Comparison of ENCODE assay signal across 22 cellular contexts in the genomic region with DNA sequence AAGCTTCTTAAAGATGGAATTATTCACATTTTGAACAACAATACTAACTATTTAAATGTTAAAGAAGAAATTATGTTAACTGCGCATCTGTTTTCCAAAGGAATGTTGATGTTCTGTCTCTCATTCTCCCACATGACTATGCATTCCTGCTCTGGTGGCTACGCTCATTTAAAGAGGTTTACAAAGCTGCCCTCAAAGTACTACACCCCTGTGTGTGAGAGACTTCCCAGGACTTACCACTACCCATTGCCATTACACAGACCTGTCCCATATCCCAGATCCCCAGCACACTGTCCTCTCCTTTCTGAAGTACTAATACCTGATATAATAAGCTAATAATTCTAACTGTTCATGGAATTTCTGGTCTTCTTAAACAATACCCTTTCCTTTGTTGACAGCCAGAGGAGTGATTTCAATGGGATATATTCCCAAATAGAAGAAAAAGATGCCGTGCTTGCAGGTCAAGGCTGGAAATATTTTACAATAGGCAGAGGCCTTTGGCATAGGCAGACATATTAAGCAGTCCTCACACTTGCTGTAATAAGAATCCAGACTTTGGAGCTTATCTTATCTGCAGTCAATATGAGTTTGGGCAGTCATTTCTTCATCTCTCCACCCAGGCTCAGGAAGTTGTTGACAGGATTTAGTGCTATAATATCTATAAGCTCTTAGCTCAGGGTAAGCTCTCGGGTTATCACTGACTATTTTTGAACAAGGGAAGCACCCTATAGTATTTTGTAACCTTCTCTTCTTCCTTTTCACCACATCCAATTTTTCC. TPM values are rescaled to one million over a fixed set of nuclear protein-coding genes. Genes with fewer than 3 reads are reported as not detected.
DNase-seq lines count a peak whose midpoint lies in the region; TF ChIP-seq lines count a peak whose summit lies in the region.
"Had no signal": no experiment of that assay in that cellular context is flagged by ENCODE, and none has a peak within 500 bp of the region (broad histone marks: within the 10 kb centered on the region; RNA-seq: fewer than 3 reads in every experiment).

No MANE protein-coding gene starts in this region.

- peaks cover 5% of the 10 kb centered on the region for H3K4me1 Mint-ChIP-seq in nephron progenitor cell
- H3K4me1 Mint-ChIP-seq: CD14-positive monocyte had no signal

- no peak overlapping the region for H3K27ac Mint-ChIP-seq in nephron progenitor cell
- H3K27ac Mint-ChIP-seq: CD14-positive monocyte had no signal

- no peaks in the 10 kb centered on the region for H3K9me3 Mint-ChIP-seq in nephron progenitor cell
- H3K9me3 Mint-ChIP-seq: H9 had no signal

- TF ChIP-seq CTCF in cardiac muscle cell (IDR thresholded peaks at IDR 0.05; ENCODE audit: low read depth, low read length): no peak
- no peak for TF ChIP-seq CTCF in left ventricle myocardium inferior (IDR thresholded peaks at IDR 0.05; ENCODE audit: borderline replicate concordance)
- no peak for TF ChIP-seq CTCF in fibroblast of the aortic adventitia (IDR thresholded peaks at IDR 0.05; ENCODE audit: insufficient read depth, low read length)
- TF ChIP-seq CTCF in nephron progenitor cell (IDR thresholded peaks at IDR 0.05): no peak

- no peaks in the 10 kb centered on the region for H3K27me3 ChIP-seq in cardiac muscle cell
- peaks cover 21% of the 10 kb centered on the region for H3K27me3 ChIP-seq in left ventricle myocardium inferior (ENCODE audit: low read depth)

- H3K4me3 ChIP-seq in cardiac muscle cell (no peak overlapping the region), left ventricle myocardium inferior (no peak overlapping the region), fibroblast of the aortic adventitia (ENCODE audit: low read depth, low read length) (no peak overlapping the region)

- H3K4me1 ChIP-seq in cardiac muscle cell (ENCODE audit: low read depth) (peaks cover 35% of the 10 kb centered on the region), left ventricle myocardium inferior (no peaks in the 10 kb centered on the region)

- H3K27ac ChIP-seq in cardiac muscle cell (peak overlapping the region; percentile 68), left ventricle myocardium inferior (replicated peaks) (no peak overlapping the region)

- no peaks in the 10 kb centered on the region for H3K36me3 ChIP-seq in cardiac muscle cell
- H3K36me3 ChIP-seq in left ventricle myocardium inferior: no peaks in the 10 kb centered on the region

- intact Hi-C loops in left ventricle myocardium inferior (cut with micrococcal nuclease): no loop called here

- DNase-seq in cardiac muscle cell (ENCODE audit: low read depth in 1 of 2, low spot score in 1 of 2) (peak in 1 of 2 donors; percentile 42), left ventricle myocardium inferior (no peak), NOMO-1 treated with DMSO at 0.1 percent for 48 hours (lab: John Stamatoyannopoulos, UW; ENCODE audit: unreplicated experiment) (peak; percentile 18), fibroblast of the aortic adventitia (ENCODE audit: low read depth) (peak; percentile 59), nephron progenitor cell (no peak), hypothalamus (lab: John Stamatoyannopoulos, UW) (no peak)
- no peak for DNase-seq in activated CD4-positive, alpha-beta T cell treated with anti-CD3 and anti-CD28 coated beads for 4 hours
- DNase-seq: DMS53, GDM1, H9, KG1, NCI-H1092 treated with DMSO at 0.1 percent for 48 hours, NCI-H1436 treated with DMSO at 0.1 percent for 48 hours, NCI-H1930, NCI-H510A, PC-3, Right ventricle myocardium superior, SW 1271 had no signal

- H3K4me3 Mint-ChIP-seq in nephron progenitor cell: no peak overlapping the region
- H3K4me3 Mint-ChIP-seq: CD14-positive monocyte, H9 had no signal

- peaks cover 3% of the 10 kb centered on the region for H3K27me3 Mint-ChIP-seq in nephron progenitor cell (ENCODE audit: low read depth, poor library complexity)

- no peaks in the 10 kb centered on the region for H3K9me3 ChIP-seq in cardiac muscle cell (ENCODE audit: low read depth)
- H3K9me3 ChIP-seq in left ventricle myocardium inferior (replicated peaks): no peaks in the 10 kb centered on the region

- no peaks in the 10 kb centered on the region for H3K36me3 Mint-ChIP-seq in nephron progenitor cell (ENCODE audit: low read depth)
- H3K36me3 Mint-ChIP-seq: CD14-positive monocyte had no signal

RNA-seq across cellular contexts. Expression of a gene that starts 12.2 kb away (rescaled TPM):
- not detected in 2 replicates for total RNA-seq in cardiac muscle cell
- not detected in 2 replicates for polyA plus RNA-seq in cardiac muscle cell
- not detected for total RNA-seq in left ventricle myocardium inferior
- total RNA-seq in fibroblast of the aortic adventitia (ENCODE audit: low replicate concordance): not detected in 2 replicates
- total RNA-seq: H9, HT1080, PC-3, Right ventricle myocardium superior, RPMI7951, SK-MEL-5 had no signal
- polyA plus RNA-seq: CD14-positive monocyte had no signal

RNA-seq across cellular contexts. Expression of a gene that starts 29.6 kb away (rescaled TPM):
- total RNA-seq in cardiac muscle cell (not detected in 2 replicates), left ventricle myocardium inferior (not detected), fibroblast of the aortic adventitia (ENCODE audit: low replicate concordance) (not detected in 2 replicates)
- not detected in 2 replicates for polyA plus RNA-seq in cardiac muscle cell
- total RNA-seq: H9, HT1080, PC-3, Right ventricle myocardium superior, RPMI7951, SK-MEL-5 had no signal
- polyA plus RNA-seq: CD14-positive monocyte had no signal

Comparison
In these comparisons a context has a peak if more than half of its experiments do, and no peak if none do; other contexts are left out.
1. DNase-seq: peak in NOMO-1 treated with DMSO at 0.1 percent for 48 hours (single experiment) and fibroblast of the aortic adventitia (single experiment); none in left ventricle myocardium inferior (single experiment), nephron progenitor cell (single experiment), activated CD4-positive, alpha-beta T cell treated with anti-CD3 and anti-CD28 coated beads for 4 hours (0 of 2) and hypothalamus (0 of 51).